22 cellular contexts compared by ENCODE assay signal in genomic region chr3:183829466-183829865, GRCh38. TPM values are rescaled to one million over a fixed set of nuclear protein-coding genes. Genes with fewer than 3 reads are reported as not detected.
DNase-seq lines count a peak whose midpoint lies in the region; ATAC-seq and TF ChIP-seq lines count a peak whose summit lies in the region.
"Had no signal": no experiment of that assay in that cellular context is flagged by ENCODE, and none has a peak within 500 bp of the region (broad histone marks: within the 10 kb centered on the region; RNA-seq: fewer than 3 reads in every experiment).

No MANE protein-coding gene starts in this region.

- peaks cover 4% of the 10 kb centered on the region for H3K36me3 Mint-ChIP-seq in activated CD8-positive, alpha-beta memory T cell treated with anti-CD3 and anti-CD28 coated beads, Interleukin-2, amount 10 ng/mL, durations not matched to agents 7 days and 5 days
- H3K36me3 Mint-ChIP-seq in glutamatergic neuron (ENCODE audit: unreplicated experiment) = no peaks in the 10 kb centered on the region

- TF ChIP-seq CTCF in glutamatergic neuron (IDR thresholded peaks at IDR 0.05; ENCODE audit: partially characterized antibody, unreplicated experiment) = no peak

- no peaks in the 10 kb centered on the region for H3K9me3 Mint-ChIP-seq in activated CD8-positive, alpha-beta memory T cell treated with anti-CD3 and anti-CD28 coated beads, Interleukin-2, amount 10 ng/mL, durations not matched to agents 7 days and 5 days (ENCODE audit: low read depth)
- peaks cover 17% of the 10 kb centered on the region for H3K9me3 Mint-ChIP-seq in glutamatergic neuron (ENCODE audit: unreplicated experiment)
- H3K9me3 Mint-ChIP-seq: CD4-positive, alpha-beta T cell; CD8-positive, alpha-beta memory T cell; GM23338; H9; HFFc6 had no signal

- no peak for ATAC-seq in activated CD8-positive, alpha-beta memory T cell treated with anti-CD3 and anti-CD28 coated beads, Interleukin-2, amount 10 ng/mL, durations not matched to agents 7 days and 5 days
- ATAC-seq: A549, GM23338, HCT116 had no signal

- H3K27me3 Mint-ChIP-seq in activated CD8-positive, alpha-beta memory T cell treated with anti-CD3 and anti-CD28 coated beads, Interleukin-2, amount 10 ng/mL, durations not matched to agents 7 days and 5 days = peaks cover 4% of the 10 kb centered on the region
- peaks cover 14% of the 10 kb centered on the region for H3K27me3 Mint-ChIP-seq in glutamatergic neuron (ENCODE audit: unreplicated experiment)
- H3K27me3 Mint-ChIP-seq: CD4-positive, alpha-beta T cell; CD8-positive, alpha-beta memory T cell had no signal

- H3K4me3 Mint-ChIP-seq in activated CD8-positive, alpha-beta memory T cell treated with anti-CD3 and anti-CD28 coated beads, Interleukin-2, amount 10 ng/mL, durations not matched to agents 7 days and 5 days = no peak overlapping the region
- H3K4me3 Mint-ChIP-seq in glutamatergic neuron (ENCODE audit: unreplicated experiment) = peak overlapping the region; percentile 68
- H3K4me3 Mint-ChIP-seq: CD14-positive monocyte; CD4-positive, alpha-beta T cell; GM23338; H9; HFFc6 had no signal

- POLR2A ChIA-PET in HEK293T (lab: Yijun Ruan, JAX) = no interaction called here

- H3K4me1 Mint-ChIP-seq in activated CD8-positive, alpha-beta memory T cell treated with anti-CD3 and anti-CD28 coated beads, Interleukin-2, amount 10 ng/mL, durations not matched to agents 7 days and 5 days = peaks cover 7% of the 10 kb centered on the region
- H3K4me1 Mint-ChIP-seq in glutamatergic neuron (ENCODE audit: low read depth, unreplicated experiment) = peaks cover 56% of the 10 kb centered on the region

- DNase-seq in activated CD8-positive, alpha-beta memory T cell treated with anti-CD3 and anti-CD28 coated beads, Interleukin-2, amount 10 ng/mL, durations not matched to agents 7 days and 5 days = peak; percentile 26
- no peak for DNase-seq in activated CD8-positive, alpha-beta memory T cell treated with anti-CD3 and anti-CD28 coated beads, Interleukin-2, amount 50 U/mL, for 4 hours
- DNase-seq in cerebellar cortex (ENCODE audit: low spot score) = peak; percentile 72
- peak; percentile 70 for DNase-seq in glutamatergic neuron
- no peak for DNase-seq in pons (ENCODE audit: low spot score)
- no peak for DNase-seq in HEK293T (ENCODE audit: extremely low spot score)
- DNase-seq: 8988T; ACHN; AML-193; BE2C; CD4-positive, alpha-beta T cell; CD8-positive, alpha-beta memory T cell; DMS 273 treated with DMSO at 0.1 percent for 48 hours; DMS79; EL; GF-D8; H9; HFFc6 had no signal

- H3K27ac Mint-ChIP-seq in activated CD8-positive, alpha-beta memory T cell treated with anti-CD3 and anti-CD28 coated beads, Interleukin-2, amount 10 ng/mL, durations not matched to agents 7 days and 5 days = no peak overlapping the region
- peak overlapping the region; percentile 94 for H3K27ac Mint-ChIP-seq in glutamatergic neuron (ENCODE audit: unreplicated experiment)
- H3K27ac Mint-ChIP-seq: CD4-positive, alpha-beta T cell; GM23338; HFFc6 had no signal

- CTCF ChIA-PET in activated CD8-positive, alpha-beta memory T cell treated with anti-CD3 and anti-CD28 coated beads, Interleukin-2, amount 10 ng/mL, durations not matched to agents 7 days and 5 days (lab: Charles Lee) = interaction anchor here (1.4 to 1.8 kb wide), 2 partner anchors 11 to 14 kb away, joined by 3 to 4 read pairs; no protein-coding TSS in a partner anchor
- CTCF ChIA-PET in HEK293T (lab: Yijun Ruan, JAX) = no interaction called here

TF ChIP-seq in HEK293T, 16 proteins besides CTCF, POLR2A, EP300 and RAD21:
- TF ChIP-seq FOXA1 (IDR thresholded peaks at IDR 0.05) (no peak), FOXM1 (IDR thresholded peaks at IDR 0.05; ENCODE audit: borderline replicate concordance) (no peak), NFRKB (IDR thresholded peaks at IDR 0.05) (no peak), SUZ12 (IDR thresholded peaks at IDR 0.05) (no peak), LEF1 (IDR thresholded peaks at IDR 0.05; ENCODE audit: borderline replicate concordance) (no peak), ELF4 (IDR thresholded peaks at IDR 0.05) (no peak), BHLHE40 (IDR thresholded peaks at IDR 0.05; ENCODE audit: borderline replicate concordance) (no peak)
TF ChIP-seq in HEK293T: peak in this region for 0.

RNA-seq across cellular contexts. Expression of gene MAP6D1, which starts 4.1 kb away (rescaled TPM):
- under 1 TPM; 0.47 to 0.70 TPM for total RNA-seq in activated CD8-positive, alpha-beta memory T cell treated with anti-CD3 and anti-CD28 coated beads, Interleukin-2, amount 10 ng/mL, durations not matched to agents 7 days and 5 days
- 10.2 TPM for total RNA-seq in glutamatergic neuron (ENCODE audit: unreplicated experiment)

RNA-seq across cellular contexts. Expression of gene PARL, which starts 55.2 kb away (rescaled TPM):
- 10 to 100 TPM; 48.2 to 62.3 TPM for total RNA-seq in activated CD8-positive, alpha-beta memory T cell treated with anti-CD3 and anti-CD28 coated beads, Interleukin-2, amount 10 ng/mL, durations not matched to agents 7 days and 5 days
- 58.5 TPM for total RNA-seq in glutamatergic neuron (ENCODE audit: unreplicated experiment)

Comparison
In these comparisons a context has a peak if more than half of its experiments do, and no peak if none do; other contexts are left out.
1. DNase-seq: peak in activated CD8-positive, alpha-beta memory T cell treated with anti-CD3 and anti-CD28 coated beads, Interleukin-2, amount 10 ng/mL, durations not matched to agents 7 days and 5 days (single experiment), cerebellar cortex (single experiment) and glutamatergic neuron (single experiment); none in activated CD8-positive, alpha-beta memory T cell treated with anti-CD3 and anti-CD28 coated beads, Interleukin-2, amount 50 U/mL, for 4 hours (single experiment), pons (single experiment) and HEK293T (single experiment).